8 cellular contexts compared by ENCODE assay signal in genomic region chr1:73382971-73383370, GRCh38.
"Had no signal": no experiment of that assay in that cellular context is flagged by ENCODE, and none has a peak within 500 bp of the region (broad histone marks: within the 10 kb centered on the region; RNA-seq: fewer than 3 reads in every experiment).

No MANE protein-coding gene starts in this region.

- ATAC-seq: GM12878 had no signal

- H3K4me3 ChIP-seq: GM12878 had no signal

- DNase-seq: GDM1, GF-D8 had no signal

- FAIRE-seq: G401.6, GM12878, GM12891, GM12892, GM18507, GM19239 had no signal
